1 cellular context compared by ENCODE assay signal in the genomic region with DNA sequence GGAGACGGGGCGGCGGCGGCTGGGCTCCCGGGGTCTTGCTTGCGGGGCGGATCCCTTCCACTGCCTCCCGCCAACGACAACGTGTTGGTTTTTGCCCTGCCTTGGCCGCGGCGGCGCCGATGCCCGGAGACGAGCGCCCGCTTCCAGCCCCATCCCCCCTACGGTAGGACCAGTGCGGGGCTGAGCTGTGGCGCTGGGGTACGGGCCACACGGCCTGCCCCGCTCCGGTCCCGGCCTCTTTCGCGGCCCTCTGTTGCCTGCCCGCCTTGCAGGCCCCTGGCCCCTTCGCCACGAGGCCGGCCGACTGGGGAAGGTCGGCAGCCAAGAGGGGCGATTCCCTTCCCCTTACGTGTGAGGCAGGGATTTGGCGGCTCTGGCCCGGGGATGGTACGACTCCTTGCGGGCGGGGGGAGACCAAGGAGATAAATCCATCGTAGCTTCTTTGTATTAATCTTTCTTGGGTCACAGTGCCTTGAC.
TF ChIP-seq lines count a peak whose summit lies in the region.

No MANE protein-coding gene starts in this region.

TF ChIP-seq in K562, 482 proteins besides CTCF, POLR2A, EP300 and RAD21 (continued from another document and continues in another):
- TF ChIP-seq ETS1 (conservative IDR thresholded peaks at IDR 0.05; ENCODE audit: control insufficient read depth, low read depth, low read length) (peak; percentile 54; the same call in 1 of the 2 replicates), ZNF318 (IDR thresholded peaks at IDR 0.05; ENCODE audit: borderline replicate concordance in 1 of 2, low read depth in 1 of 2) (no peak), PRPF4 (IDR thresholded peaks at IDR 0.05; ENCODE audit: insufficient read depth, low read depth, low read length, poor library complexity, severe bottlenecking) (peak; percentile 27), CHD1 (IDR thresholded peaks at IDR 0.05; ENCODE audit: low read length) (peak; percentile 93), NR2C2 (CRISPR knock-in tag; IDR thresholded peaks at IDR 0.05) (no peak), NR2C2 (tag; IDR thresholded peaks at IDR 0.05) (peak; percentile 8; the same call in 1 of the 2 replicates), EP400 (IDR thresholded peaks at IDR 0.05) (peak; percentile 88), ZNF134 (CRISPR knock-in tag; conservative IDR thresholded peaks at IDR 0.05) (no peak), ZNF263 (CRISPR knock-in tag; IDR thresholded peaks at IDR 0.05; ENCODE audit: borderline replicate concordance) (peak; percentile 33; the same call in 1 of the 2 replicates), SREBF2 (CRISPR knock-in tag; IDR thresholded peaks at IDR 0.05) (no peak), SMAD4 (CRISPR knock-in tag; conservative IDR thresholded peaks at IDR 0.05) (no peak; the same call in 1 of the 2 replicates), PCBP1 (IDR thresholded peaks at IDR 0.05; ENCODE audit: low read depth, low read length, poor library complexity, severe bottlenecking) (peak; percentile 79), SNRNP70 (optimal IDR thresholded peaks at IDR 0.05; ENCODE audit: low read depth, low read length) (no peak), E2F6 (IDR thresholded peaks at IDR 0.05; ENCODE audit: borderline replicate concordance in 1 of 2, extremely low read depth in 1 of 2, insufficient read depth in 1 of 2, insufficient read length in 1 of 2, low read depth in 1 of 2, low read length in 1 of 2, poor library complexity in 1 of 2, severe bottlenecking in 1 of 2) (peak in 1 of 2 experiments; percentile 28), ADNP (tag; IDR thresholded peaks at IDR 0.05) (no peak), KDM2B (CRISPR knock-in tag; IDR thresholded peaks at IDR 0.05) (0 out of 2 replicates have a peak, but pooled peaks have one; percentile 18), RBM22 (IDR thresholded peaks at IDR 0.05; ENCODE audit: low read depth, low read length, poor library complexity, severe bottlenecking) (peak; percentile 82), HDAC2 (IDR thresholded peaks at IDR 0.05) (no peak), E2F1 (CRISPR knock-in tag; IDR thresholded peaks at IDR 0.05) (peak; percentile 35; the same call in 1 of the 2 replicates), TCF7 (IDR thresholded peaks at IDR 0.05; ENCODE audit: borderline replicate concordance) (no peak), ZZZ3 (IDR thresholded peaks at IDR 0.05) (peak; percentile 66; the same call in 1 of the 2 replicates)
- TF ChIP-seq, protein P1, sequence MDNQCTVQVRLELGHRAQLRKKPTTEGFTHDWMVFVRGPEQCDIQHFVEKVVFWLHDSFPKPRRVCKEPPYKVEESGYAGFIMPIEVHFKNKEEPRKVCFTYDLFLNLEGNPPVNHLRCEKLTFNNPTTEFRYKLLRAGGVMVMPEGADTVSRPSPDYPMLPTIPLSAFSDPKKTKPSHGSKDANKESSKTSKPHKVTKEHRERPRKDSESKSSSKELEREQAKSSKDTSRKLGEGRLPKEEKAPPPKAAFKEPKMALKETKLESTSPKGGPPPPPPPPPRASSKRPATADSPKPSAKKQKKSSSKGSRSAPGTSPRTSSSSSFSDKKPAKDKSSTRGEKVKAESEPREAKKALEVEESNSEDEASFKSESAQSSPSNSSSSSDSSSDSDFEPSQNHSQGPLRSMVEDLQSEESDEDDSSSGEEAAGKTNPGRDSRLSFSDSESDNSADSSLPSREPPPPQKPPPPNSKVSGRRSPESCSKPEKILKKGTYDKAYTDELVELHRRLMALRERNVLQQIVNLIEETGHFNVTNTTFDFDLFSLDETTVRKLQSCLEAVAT (IDR thresholded peaks at IDR 0.05): 0 out of 4 replicates have a peak, but pooled peaks of 1 of the 2 experiments have one; percentile 51
- TF ChIP-seq, protein P2, sequence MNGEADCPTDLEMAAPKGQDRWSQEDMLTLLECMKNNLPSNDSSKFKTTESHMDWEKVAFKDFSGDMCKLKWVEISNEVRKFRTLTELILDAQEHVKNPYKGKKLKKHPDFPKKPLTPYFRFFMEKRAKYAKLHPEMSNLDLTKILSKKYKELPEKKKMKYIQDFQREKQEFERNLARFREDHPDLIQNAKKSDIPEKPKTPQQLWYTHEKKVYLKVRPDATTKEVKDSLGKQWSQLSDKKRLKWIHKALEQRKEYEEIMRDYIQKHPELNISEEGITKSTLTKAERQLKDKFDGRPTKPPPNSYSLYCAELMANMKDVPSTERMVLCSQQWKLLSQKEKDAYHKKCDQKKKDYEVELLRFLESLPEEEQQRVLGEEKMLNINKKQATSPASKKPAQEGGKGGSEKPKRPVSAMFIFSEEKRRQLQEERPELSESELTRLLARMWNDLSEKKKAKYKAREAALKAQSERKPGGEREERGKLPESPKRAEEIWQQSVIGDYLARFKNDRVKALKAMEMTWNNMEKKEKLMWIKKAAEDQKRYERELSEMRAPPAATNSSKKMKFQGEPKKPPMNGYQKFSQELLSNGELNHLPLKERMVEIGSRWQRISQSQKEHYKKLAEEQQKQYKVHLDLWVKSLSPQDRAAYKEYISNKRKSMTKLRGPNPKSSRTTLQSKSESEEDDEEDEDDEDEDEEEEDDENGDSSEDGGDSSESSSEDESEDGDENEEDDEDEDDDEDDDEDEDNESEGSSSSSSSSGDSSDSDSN (IDR thresholded peaks at IDR 0.05; ENCODE audit: borderline replicate concordance in 1 of 2, low read depth in 2 of 2, low read length in 2 of 2): peak; percentile 54 to 79; a peak in 1 of 4 replicates
- TF ChIP-seq, protein P3, sequence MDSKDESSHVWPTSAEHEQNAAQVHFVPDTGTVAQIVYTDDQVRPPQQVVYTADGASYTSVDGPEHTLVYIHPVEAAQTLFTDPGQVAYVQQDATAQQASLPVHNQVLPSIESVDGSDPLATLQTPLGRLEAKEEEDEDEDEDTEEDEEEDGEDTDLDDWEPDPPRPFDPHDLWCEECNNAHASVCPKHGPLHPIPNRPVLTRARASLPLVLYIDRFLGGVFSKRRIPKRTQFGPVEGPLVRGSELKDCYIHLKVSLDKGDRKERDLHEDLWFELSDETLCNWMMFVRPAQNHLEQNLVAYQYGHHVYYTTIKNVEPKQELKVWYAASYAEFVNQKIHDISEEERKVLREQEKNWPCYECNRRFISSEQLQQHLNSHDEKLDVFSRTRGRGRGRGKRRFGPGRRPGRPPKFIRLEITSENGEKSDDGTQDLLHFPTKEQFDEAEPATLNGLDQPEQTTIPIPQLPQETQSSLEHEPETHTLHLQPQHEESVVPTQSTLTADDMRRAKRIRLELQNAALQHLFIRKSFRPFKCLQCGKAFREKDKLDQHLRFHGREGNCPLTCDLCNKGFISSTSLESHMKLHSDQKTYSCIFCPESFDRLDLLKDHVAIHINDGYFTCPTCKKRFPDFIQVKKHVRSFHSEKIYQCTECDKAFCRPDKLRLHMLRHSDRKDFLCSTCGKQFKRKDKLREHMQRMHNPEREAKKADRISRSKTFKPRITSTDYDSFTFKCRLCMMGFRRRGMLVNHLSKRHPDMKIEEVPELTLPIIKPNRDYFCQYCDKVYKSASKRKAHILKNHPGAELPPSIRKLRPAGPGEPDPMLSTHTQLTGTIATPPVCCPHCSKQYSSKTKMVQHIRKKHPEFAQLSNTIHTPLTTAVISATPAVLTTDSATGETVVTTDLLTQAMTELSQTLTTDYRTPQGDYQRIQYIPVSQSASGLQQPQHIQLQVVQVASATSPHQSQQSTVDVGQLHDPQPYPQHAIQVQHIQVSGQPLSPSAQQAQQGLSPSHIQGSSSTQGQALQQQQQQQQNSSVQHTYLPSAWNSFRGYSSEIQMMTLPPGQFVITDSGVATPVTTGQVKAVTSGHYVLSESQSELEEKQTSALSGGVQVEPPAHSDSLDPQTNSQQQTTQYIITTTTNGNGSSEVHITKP (IDR thresholded peaks at IDR 0.05; ENCODE audit: partially characterized antibody): peak; percentile 73
- TF ChIP-seq, protein P4, sequence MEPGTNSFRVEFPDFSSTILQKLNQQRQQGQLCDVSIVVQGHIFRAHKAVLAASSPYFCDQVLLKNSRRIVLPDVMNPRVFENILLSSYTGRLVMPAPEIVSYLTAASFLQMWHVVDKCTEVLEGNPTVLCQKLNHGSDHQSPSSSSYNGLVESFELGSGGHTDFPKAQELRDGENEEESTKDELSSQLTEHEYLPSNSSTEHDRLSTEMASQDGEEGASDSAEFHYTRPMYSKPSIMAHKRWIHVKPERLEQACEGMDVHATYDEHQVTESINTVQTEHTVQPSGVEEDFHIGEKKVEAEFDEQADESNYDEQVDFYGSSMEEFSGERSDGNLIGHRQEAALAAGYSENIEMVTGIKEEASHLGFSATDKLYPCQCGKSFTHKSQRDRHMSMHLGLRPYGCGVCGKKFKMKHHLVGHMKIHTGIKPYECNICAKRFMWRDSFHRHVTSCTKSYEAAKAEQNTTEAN (CRISPR knock-in tag; IDR thresholded peaks at IDR 0.05): 0 out of 2 replicates have a peak, but pooled peaks have one; percentile 19
- TF ChIP-seq, protein P5, sequence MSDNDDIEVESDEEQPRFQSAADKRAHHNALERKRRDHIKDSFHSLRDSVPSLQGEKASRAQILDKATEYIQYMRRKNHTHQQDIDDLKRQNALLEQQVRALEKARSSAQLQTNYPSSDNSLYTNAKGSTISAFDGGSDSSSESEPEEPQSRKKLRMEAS (CRISPR knock-in tag; IDR thresholded peaks at IDR 0.05): peak; percentile 66
